ENCODE assay signal across 8 cellular contexts in the genomic region with DNA sequence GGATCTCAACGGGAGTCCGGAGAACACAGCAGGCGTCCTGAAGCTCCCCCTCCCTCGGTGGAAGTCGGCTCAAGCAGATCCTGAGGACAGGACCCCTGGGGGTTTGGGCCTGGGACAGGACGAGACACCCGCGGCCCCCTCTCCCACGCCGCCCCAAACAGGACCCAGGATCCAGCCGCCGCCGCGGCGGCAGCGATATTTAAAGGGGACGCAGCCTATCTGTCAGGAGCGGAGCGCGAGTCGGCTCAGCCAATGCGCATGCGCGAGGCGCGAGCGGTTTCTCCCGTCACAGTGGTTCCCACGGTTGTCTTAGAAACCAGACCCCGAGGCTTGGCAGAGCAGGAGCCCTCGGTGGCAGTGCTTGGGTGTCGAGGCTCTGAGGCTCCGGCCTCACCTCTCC.
DNase-seq lines count a peak whose midpoint lies in the region; ATAC-seq and TF ChIP-seq lines count a peak whose summit lies in the region.
"Not testable (repeated sequence)": the region's sequence is repeated elsewhere in the genome, so short reads cannot be mapped to it uniquely, and the experiment has no call there.

No MANE protein-coding gene starts in this region.

- not testable (repeated sequence) for H3K4me1 ChIP-seq in heart right ventricle, psoas muscle

- H3K27ac ChIP-seq in heart right ventricle, psoas muscle: not testable (repeated sequence)

- H3K27ac Mint-ChIP-seq in activated CD8-positive, alpha-beta memory T cell treated with anti-CD3 and anti-CD28 coated beads, Interleukin-2, amount 10 ng/mL, durations not matched to agents 7 days and 5 days = not testable (repeated sequence)

- H3K4me3 ChIP-seq in heart right ventricle, psoas muscle: not testable (repeated sequence)

- H3K9me3 ChIP-seq in heart right ventricle, psoas muscle: not testable (repeated sequence)

- ATAC-seq in GM18511 (IDR thresholded peaks at IDR 0.05; ENCODE audit: unreplicated experiment) = peak; percentile 73
- peak; percentile 74 for ATAC-seq in GM19452 (IDR thresholded peaks at IDR 0.05; ENCODE audit: unreplicated experiment)
- peak; percentile 79 for ATAC-seq in GM21786 (IDR thresholded peaks at IDR 0.05; ENCODE audit: unreplicated experiment)
- peak; percentile 60 for ATAC-seq in HG02973 (IDR thresholded peaks at IDR 0.05; ENCODE audit: unreplicated experiment)
- peak; percentile 73 for ATAC-seq in HG03442 (IDR thresholded peaks at IDR 0.05; ENCODE audit: unreplicated experiment)
- peak; percentile 80 for ATAC-seq in activated CD8-positive, alpha-beta memory T cell treated with anti-CD3 and anti-CD28 coated beads, Interleukin-2, amount 10 ng/mL, durations not matched to agents 7 days and 5 days
- peak; percentile 75 to 96 (median 92) for ATAC-seq in heart right ventricle
- peak; percentile 72 to 89 (median 80) for ATAC-seq in psoas muscle

- H3K9me3 Mint-ChIP-seq in activated CD8-positive, alpha-beta memory T cell treated with anti-CD3 and anti-CD28 coated beads, Interleukin-2, amount 10 ng/mL, durations not matched to agents 7 days and 5 days (ENCODE audit: low read depth) = not testable (repeated sequence)

- intact Hi-C loops in heart right ventricle (cut with DNase I); psoas muscle (cut with DNase I): not testable (repeated sequence)

- CTCF ChIA-PET in activated CD8-positive, alpha-beta memory T cell treated with anti-CD3 and anti-CD28 coated beads, Interleukin-2, amount 10 ng/mL, durations not matched to agents 7 days and 5 days (lab: Charles Lee) = not testable (repeated sequence)

- H3K4me1 Mint-ChIP-seq in activated CD8-positive, alpha-beta memory T cell treated with anti-CD3 and anti-CD28 coated beads, Interleukin-2, amount 10 ng/mL, durations not matched to agents 7 days and 5 days = not testable (repeated sequence)

- WGBS in heart right ventricle, 2 donors = no CpG with 5 or more reads among the region's 33 CpGs
- no CpG with 5 or more reads among the region's 33 CpGs for WGBS in psoas muscle, 3 donors

- DNase-seq in activated CD8-positive, alpha-beta memory T cell treated with anti-CD3 and anti-CD28 coated beads, Interleukin-2, amount 10 ng/mL, durations not matched to agents 7 days and 5 days; heart right ventricle; psoas muscle: not testable (repeated sequence)

- not testable (repeated sequence) for TF ChIP-seq CTCF in heart right ventricle (IDR thresholded peaks at IDR 0.05); psoas muscle (IDR thresholded peaks at IDR 0.05)

- H3K4me3 Mint-ChIP-seq in activated CD8-positive, alpha-beta memory T cell treated with anti-CD3 and anti-CD28 coated beads, Interleukin-2, amount 10 ng/mL, durations not matched to agents 7 days and 5 days = not testable (repeated sequence)

- not testable (repeated sequence) for H3K36me3 ChIP-seq in heart right ventricle; psoas muscle (ENCODE audit: insufficient read depth in 1 of 2, low read depth in 1 of 2)

- not testable (repeated sequence) for H3K27me3 ChIP-seq in heart right ventricle; psoas muscle (ENCODE audit: insufficient read depth in 3 of 3, low read length in 2 of 3)

- not testable (repeated sequence) for H3K36me3 Mint-ChIP-seq in activated CD8-positive, alpha-beta memory T cell treated with anti-CD3 and anti-CD28 coated beads, Interleukin-2, amount 10 ng/mL, durations not matched to agents 7 days and 5 days

- H3K27me3 Mint-ChIP-seq in activated CD8-positive, alpha-beta memory T cell treated with anti-CD3 and anti-CD28 coated beads, Interleukin-2, amount 10 ng/mL, durations not matched to agents 7 days and 5 days = not testable (repeated sequence)
